1 cellular context compared by ENCODE assay signal in genomic region chr5:118554991-118555390, GRCh38.
TF ChIP-seq lines count a peak whose summit lies in the region.

No MANE protein-coding gene starts in this region.

TF ChIP-seq in GM23338, 12 proteins besides CTCF, POLR2A, EP300 and RAD21 (continued from another document):
- TF ChIP-seq, protein P1, sequence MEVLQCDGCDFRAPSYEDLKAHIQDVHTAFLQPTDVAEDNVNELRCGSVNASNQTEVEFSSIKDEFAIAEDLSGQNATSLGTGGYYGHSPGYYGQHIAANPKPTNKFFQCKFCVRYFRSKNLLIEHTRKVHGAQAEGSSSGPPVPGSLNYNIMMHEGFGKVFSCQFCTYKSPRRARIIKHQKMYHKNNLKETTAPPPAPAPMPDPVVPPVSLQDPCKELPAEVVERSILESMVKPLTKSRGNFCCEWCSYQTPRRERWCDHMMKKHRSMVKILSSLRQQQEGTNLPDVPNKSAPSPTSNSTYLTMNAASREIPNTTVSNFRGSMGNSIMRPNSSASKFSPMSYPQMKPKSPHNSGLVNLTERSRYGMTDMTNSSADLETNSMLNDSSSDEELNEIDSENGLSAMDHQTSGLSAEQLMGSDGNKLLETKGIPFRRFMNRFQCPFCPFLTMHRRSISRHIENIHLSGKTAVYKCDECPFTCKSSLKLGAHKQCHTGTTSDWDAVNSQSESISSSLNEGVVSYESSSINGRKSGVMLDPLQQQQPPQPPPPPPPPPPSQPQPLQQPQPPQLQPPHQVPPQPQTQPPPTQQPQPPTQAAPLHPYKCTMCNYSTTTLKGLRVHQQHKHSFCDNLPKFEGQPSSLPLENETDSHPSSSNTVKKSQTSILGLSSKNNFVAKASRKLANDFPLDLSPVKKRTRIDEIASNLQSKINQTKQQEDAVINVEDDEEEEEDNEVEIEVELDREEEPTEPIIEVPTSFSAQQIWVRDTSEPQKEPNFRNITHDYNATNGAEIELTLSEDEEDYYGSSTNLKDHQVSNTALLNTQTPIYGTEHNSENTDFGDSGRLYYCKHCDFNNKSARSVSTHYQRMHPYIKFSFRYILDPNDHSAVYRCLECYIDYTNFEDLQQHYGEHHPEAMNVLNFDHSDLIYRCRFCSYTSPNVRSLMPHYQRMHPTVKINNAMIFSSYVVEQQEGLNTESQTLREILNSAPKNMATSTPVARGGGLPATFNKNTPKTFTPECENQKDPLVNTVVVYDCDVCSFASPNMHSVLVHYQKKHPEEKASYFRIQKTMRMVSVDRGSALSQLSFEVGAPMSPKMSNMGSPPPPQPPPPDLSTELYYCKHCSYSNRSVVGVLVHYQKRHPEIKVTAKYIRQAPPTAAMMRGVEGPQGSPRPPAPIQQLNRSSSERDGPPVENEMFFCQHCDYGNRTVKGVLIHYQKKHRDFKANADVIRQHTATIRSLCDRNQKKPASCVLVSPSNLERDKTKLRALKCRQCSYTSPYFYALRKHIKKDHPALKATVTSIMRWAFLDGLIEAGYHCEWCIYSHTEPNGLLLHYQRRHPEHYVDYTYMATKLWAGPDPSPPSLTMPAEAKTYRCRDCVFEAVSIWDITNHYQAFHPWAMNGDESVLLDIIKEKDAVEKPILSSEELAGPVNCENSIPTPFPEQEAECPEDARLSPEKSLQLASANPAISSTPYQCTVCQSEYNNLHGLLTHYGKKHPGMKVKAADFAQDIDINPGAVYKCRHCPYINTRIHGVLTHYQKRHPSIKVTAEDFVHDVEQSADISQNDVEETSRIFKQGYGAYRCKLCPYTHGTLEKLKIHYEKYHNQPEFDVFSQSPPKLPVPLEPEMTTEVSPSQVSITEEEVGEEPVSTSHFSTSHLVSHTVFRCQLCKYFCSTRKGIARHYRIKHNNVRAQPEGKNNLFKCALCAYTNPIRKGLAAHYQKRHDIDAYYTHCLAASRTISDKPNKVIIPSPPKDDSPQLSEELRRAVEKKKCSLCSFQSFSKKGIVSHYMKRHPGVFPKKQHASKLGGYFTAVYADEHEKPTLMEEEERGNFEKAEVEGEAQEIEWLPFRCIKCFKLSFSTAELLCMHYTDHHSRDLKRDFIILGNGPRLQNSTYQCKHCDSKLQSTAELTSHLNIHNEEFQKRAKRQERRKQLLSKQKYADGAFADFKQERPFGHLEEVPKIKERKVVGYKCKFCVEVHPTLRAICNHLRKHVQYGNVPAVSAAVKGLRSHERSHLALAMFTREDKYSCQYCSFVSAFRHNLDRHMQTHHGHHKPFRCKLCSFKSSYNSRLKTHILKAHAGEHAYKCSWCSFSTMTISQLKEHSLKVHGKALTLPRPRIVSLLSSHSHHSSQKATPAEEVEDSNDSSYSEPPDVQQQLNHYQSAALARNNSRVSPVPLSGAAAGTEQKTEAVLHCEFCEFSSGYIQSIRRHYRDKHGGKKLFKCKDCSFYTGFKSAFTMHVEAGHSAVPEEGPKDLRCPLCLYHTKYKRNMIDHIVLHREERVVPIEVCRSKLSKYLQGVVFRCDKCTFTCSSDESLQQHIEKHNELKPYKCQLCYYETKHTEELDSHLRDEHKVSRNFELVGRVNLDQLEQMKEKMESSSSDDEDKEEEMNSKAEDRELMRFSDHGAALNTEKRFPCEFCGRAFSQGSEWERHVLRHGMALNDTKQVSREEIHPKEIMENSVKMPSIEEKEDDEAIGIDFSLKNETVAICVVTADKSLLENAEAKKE (CRISPR knock-in tag; IDR thresholded peaks at IDR 0.05) = no peak
- TF ChIP-seq POLR2AphosphoS5 (IDR thresholded peaks at IDR 0.05; ENCODE audit: low read depth) = no peak
- TF ChIP-seq EZH2phosphoT487 (IDR thresholded peaks at IDR 0.05; ENCODE audit: unreplicated experiment) = no peak
- TF ChIP-seq ETS1 (IDR thresholded peaks at IDR 0.05) = no peak
- no peak for TF ChIP-seq JUNB (IDR thresholded peaks at IDR 0.05; ENCODE audit: unreplicated experiment)
- TF ChIP-seq EZH2 (IDR thresholded peaks at IDR 0.05; ENCODE audit: low read depth, unreplicated experiment) = no peak
